ENCODE assay signal across 14 cellular contexts in the genomic region with DNA sequence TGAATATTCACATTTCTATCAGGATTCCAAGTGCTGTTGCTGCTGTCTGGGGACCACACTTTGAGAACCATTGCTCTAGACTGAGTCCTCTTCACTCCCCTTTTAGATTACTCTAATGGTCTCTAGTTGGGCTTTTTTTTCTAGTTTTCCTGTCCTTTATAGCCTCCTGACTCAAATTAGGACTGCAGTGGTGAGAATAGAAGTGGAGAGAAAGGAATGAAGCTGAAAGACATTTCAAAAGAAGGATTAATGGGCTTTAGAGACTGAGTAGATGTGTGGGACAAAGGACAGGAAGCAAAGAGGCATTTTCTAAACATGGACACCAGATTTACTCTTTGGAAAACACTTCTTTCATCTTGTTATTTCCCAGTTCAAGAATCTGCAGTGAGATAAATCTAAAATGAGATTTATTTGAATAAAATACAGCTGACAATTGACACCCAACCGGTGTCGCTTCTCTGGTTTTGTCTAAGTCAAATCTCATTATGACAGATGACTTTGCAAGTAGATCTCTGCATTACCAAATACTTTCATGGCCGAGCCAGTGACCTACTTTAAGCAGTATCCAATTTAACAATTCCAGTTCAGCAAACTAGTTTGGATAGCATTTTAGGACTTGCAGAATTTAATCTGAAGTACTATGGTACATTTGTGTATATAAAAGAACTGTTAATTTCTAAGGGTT.
DNase-seq lines count a peak whose midpoint lies in the region; ATAC-seq and TF ChIP-seq lines count a peak whose summit lies in the region.
"Had no signal": no experiment of that assay in that cellular context is flagged by ENCODE, and none has a peak within 500 bp of the region (broad histone marks: within the 10 kb centered on the region; RNA-seq: fewer than 3 reads in every experiment).

No MANE protein-coding gene starts in this region.

- H3K4me1 Mint-ChIP-seq in brain, result peaks cover 15% of the 10 kb centered on the region

- peak overlapping the region in 4 of 5 experiments; percentile 29 to 95 (median 74) for H3K27ac Mint-ChIP-seq in brain

- peak; percentile 28 for DNase-seq in GM13977 (ENCODE audit: low spot score)
- DNase-seq in NCI-H82 treated with DMSO at 0.1 percent for 48 hours (lab: John Stamatoyannopoulos, UW; ENCODE audit: unreplicated experiment), result peak; percentile 25
- peak; percentile 21 for DNase-seq in retina
- DNase-seq in stimulated activated CD4-positive, alpha-beta T cell treated with anti-CD3 and anti-CD28 coated beads, Interleukin-12 subunit alpha, Interleukin-12 subunit beta, amount 100 ng/mL, for 4 hours, result no peak
- DNase-seq in NK-92 (lab: John Stamatoyannopoulos, UW; ENCODE audit: unreplicated experiment), result no peak
- DNase-seq: body of pancreas; GOT3; mesenchymal stem cell; NCI-H187; SIG-M5; stimulated activated CD4-positive, alpha-beta T cell treated with anti-CD3 and anti-CD28 coated beads, Interleukin-4, amount 100 ng/mL, for 1 hour; stimulated activated naive CD4-positive, alpha-beta T cell treated with Interleukin-2 at 50 U/mL for 16 hours had no signal

- H3K36me3 Mint-ChIP-seq in brain, result peaks cover 7% of the 10 kb centered on the region

- TF ChIP-seq CTCF in GM13977 (IDR thresholded peaks at IDR 0.05; ENCODE audit: extremely low read depth, insufficient read depth, missing control alignments) (no peak), brain (conservative IDR thresholded peaks at IDR 0.05) (no peak)

- in situ Hi-C loops in GM13977 (cut with MboI; ENCODE audit: low pct_unique_long_range_greater_than_20kb, low sequenced_read_pairs, unreplicated experiment), result no loop called here

- no peaks in the 10 kb centered on the region for H3K27me3 Mint-ChIP-seq in brain

- no peak for ATAC-seq in HG02763 (IDR thresholded peaks at IDR 0.05; ENCODE audit: unreplicated experiment)
- ATAC-seq: body of pancreas had no signal

- H3K4me3 Mint-ChIP-seq in brain, result peak overlapping the region in 1 of 5 experiments; percentile 65

- no peaks in the 10 kb centered on the region for H3K9me3 Mint-ChIP-seq in brain

Comparison
In these comparisons a context has a peak if more than half of its experiments do, and no peak if none do; other contexts are left out.
1. DNase-seq: peak in GM13977 (single experiment), NCI-H82 treated with DMSO at 0.1 percent for 48 hours (single experiment) and retina (single experiment); none in stimulated activated CD4-positive, alpha-beta T cell treated with anti-CD3 and anti-CD28 coated beads, Interleukin-12 subunit alpha, Interleukin-12 subunit beta, amount 100 ng/mL, for 4 hours (single experiment) and NK-92 (single experiment).